Comparison of ENCODE assay signal across 23 cellular contexts in the genomic region with DNA sequence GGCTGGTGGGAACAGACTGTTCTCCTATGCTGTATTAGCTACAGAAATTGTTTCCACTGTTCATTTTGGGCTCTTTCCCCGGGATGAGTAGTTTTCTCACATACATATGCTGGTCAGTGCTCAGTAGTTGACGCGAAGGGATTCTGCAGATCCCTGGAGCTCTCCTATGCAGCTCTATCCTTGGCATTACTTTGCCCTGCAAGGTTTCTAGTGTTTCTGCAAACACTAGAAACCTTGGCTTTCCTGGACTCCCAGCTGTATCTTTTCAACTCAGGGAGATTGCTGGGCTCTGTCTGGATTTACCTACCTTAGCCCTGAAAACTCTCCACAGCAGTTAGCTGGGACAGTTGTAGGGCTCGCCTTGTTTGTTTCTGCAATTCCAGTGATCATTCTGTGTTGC.
"Had no signal": no experiment of that assay in that cellular context is flagged by ENCODE, and none has a peak within 500 bp of the region (broad histone marks: within the 10 kb centered on the region; RNA-seq: fewer than 3 reads in every experiment).

No MANE protein-coding gene starts in this region.

- H3K4me1 ChIP-seq: Peyer's patch, SJCRH30 had no signal

- DNase-seq: KBM-7, MG63, NCI-H1092, NCI-H1105 treated with DMSO at 0.1 percent for 48 hours, NCI-H1417 treated with DMSO at 0.1 percent for 48 hours, NCI-H146, NCI-H1694 treated with DMSO at 0.1 percent for 48 hours, NCI-H1930, NCI-H2081, NCI-H2107, NCI-H2171, NCI-H345, NCI-H446 treated with DMSO at 0.1 percent for 48 hours, NCI-H510A treated with DMSO at 0.1 percent for 48 hours, NCI-H526, NCI-H82, PC-3, Peyer's patch, SHP77 treated with DMSO at 0.1 percent for 48 hours, SJCRH30 had no signal

- H3K27ac ChIP-seq: Peyer's patch, SJCRH30 had no signal

- H3K27me3 ChIP-seq: MG63, Peyer's patch, SJCRH30 had no signal

- H3K4me3 ChIP-seq: MG63, Peyer's patch, SJCRH30 had no signal

- ATAC-seq: HepG2, PC-3, Right ventricle myocardium inferior, SK-N-SH treated with all-trans-retinoic acid at 6 μM for 48 hours had no signal

- H3K36me3 ChIP-seq: MG63, Peyer's patch, SJCRH30 had no signal

- H3K9me3 ChIP-seq: MG63, Peyer's patch, SJCRH30 had no signal

- FAIRE-seq: HepG2 had no signal
